ENCODE assay signal across 8 cellular contexts in genomic region chr10:121734517-121735137, GRCh38.
DNase-seq lines count a peak whose midpoint lies in the region; ATAC-seq and TF ChIP-seq lines count a peak whose summit lies in the region.

No MANE protein-coding gene starts in this region.

- ATAC-seq in lower lobe of right lung: peak; percentile 17 to 19
- no peak for ATAC-seq in HG03565 (IDR thresholded peaks at IDR 0.05; ENCODE audit: unreplicated experiment)
- ATAC-seq in GM18868 (IDR thresholded peaks at IDR 0.05; ENCODE audit: unreplicated experiment): no peak

- H3K36me3 Mint-ChIP-seq in brain: no peaks in the 10 kb centered on the region

- H3K36me3 ChIP-seq in lower lobe of right lung: no peaks in the 10 kb centered on the region

- H3K4me1 ChIP-seq in lower lobe of right lung: no peaks in the 10 kb centered on the region

- peaks cover 12% of the 10 kb centered on the region for H3K27me3 ChIP-seq in lower lobe of right lung (ENCODE audit: low read depth)

- peaks cover 62% of the 10 kb centered on the region for H3K4me1 Mint-ChIP-seq in brain

- DNase-seq in NCI-H82 (lab: John Stamatoyannopoulos, UW): peak; percentile 39
- no peak for DNase-seq in NCI-H82 treated with DMSO at 0.1 percent for 48 hours (lab: John Stamatoyannopoulos, UW; ENCODE audit: unreplicated experiment)
- no peak for DNase-seq in lower lobe of right lung
- no peak for DNase-seq in NCI-H2107 treated with DMSO at 0.1 percent for 48 hours (lab: John Stamatoyannopoulos, UW; ENCODE audit: unreplicated experiment)

- peak overlapping the region in 1 of 5 experiments; percentile 30 for H3K4me3 Mint-ChIP-seq in brain

- intact Hi-C loops in lower lobe of right lung (cut with DNase I): no loop called here

- H3K9me3 ChIP-seq in lower lobe of right lung: no peaks in the 10 kb centered on the region

- H3K9me3 Mint-ChIP-seq in brain: no peaks in the 10 kb centered on the region

- H3K27me3 Mint-ChIP-seq in brain: peaks cover 3% of the 10 kb centered on the region

- no peak overlapping the region for H3K4me3 ChIP-seq in lower lobe of right lung

- no peak overlapping the region for H3K27ac ChIP-seq in lower lobe of right lung

- TF ChIP-seq CTCF in LNCAP (IDR thresholded peaks at IDR 0.05) (peak; percentile 78), brain (conservative IDR thresholded peaks at IDR 0.05) (peak; percentile 83 to 85), lower lobe of right lung (IDR thresholded peaks at IDR 0.05) (peak; percentile 70)

- no peak overlapping the region for H3K27ac Mint-ChIP-seq in brain

Comparison
In these comparisons a context has a peak if more than half of its experiments do, and no peak if none do; other contexts are left out.
1. ATAC-seq: peak in lower lobe of right lung (2 of 2); none in HG03565 (single experiment) and GM18868 (single experiment).
2. Peak in every context shown above with its lines, with median percentiles within 50 percentile points of each other: CTCF ChIP-seq.